1 cellular context compared by ENCODE assay signal in genomic region chr1:15957221-15958090, GRCh38.
TF ChIP-seq lines count a peak whose summit lies in the region.

No MANE protein-coding gene starts in this region.

TF ChIP-seq in GM23338, 12 proteins besides CTCF, POLR2A, EP300 and RAD21 (continued from another document):
- no peak for TF ChIP-seq JUNB (IDR thresholded peaks at IDR 0.05; ENCODE audit: unreplicated experiment)
- no peak for TF ChIP-seq ETS1 (IDR thresholded peaks at IDR 0.05)
